8 cellular contexts compared by ENCODE assay signal in the genomic region with DNA sequence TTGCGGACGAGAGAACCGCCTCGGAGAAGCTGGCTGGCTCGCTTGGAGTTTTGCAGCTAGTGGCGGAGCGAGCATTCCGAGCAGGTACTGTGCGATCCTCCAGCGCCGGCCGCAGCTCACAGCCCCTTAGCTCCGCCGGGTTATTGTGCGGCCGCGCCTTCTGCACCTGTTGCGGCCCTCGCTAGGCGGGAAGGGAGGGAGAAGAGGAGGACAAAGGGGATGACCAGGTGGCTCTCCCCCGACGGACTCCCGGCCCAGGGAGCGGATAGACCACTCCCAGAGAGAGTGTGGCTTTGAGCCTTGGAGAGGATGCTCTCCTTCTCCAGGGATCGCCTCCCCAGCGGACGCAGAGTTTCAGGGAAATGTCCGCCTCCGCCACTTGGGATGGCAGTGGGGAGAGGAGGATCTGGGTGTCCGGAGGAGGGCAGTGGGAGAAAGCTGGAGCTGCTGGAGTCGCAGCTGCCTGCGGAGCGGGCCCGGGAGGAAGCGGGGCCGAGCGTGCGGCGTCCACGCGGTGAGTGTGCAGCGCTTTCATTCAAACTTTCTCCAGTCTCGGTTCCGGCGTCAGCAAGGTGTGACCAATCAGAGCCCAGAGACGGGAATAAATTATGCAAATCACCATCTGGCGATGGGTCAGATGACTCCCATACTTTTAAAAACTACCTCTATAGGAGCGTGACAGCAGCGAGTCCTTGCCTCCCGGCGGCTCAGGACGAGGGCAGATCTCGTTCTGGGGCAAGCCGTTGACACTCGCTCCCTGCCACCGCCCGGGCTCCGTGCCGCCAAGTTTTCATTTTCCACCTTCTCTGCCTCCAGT. TPM values are rescaled to one million over a fixed set of nuclear protein-coding genes. Genes with fewer than 3 reads are reported as not detected.
DNase-seq lines count a peak whose midpoint lies in the region; ATAC-seq and TF ChIP-seq lines count a peak whose summit lies in the region.

A gene (plus strand): TSS at position 681 of the 817 bp plus-strand sequence. CDS start 252 bp downstream, outside the sequence.

- DNase-seq in NCI-H510A treated with DMSO at 0.1 percent for 48 hours (lab: John Stamatoyannopoulos, UW) (peak; percentile 71), fibroblast of villous mesenchyme (ENCODE audit: low read depth) (peak; percentile 76), ureter (ENCODE audit: low spot score) (peak; percentile 50), MG63 (no peak)
- no peak for DNase-seq in activated T-cell treated with anti-CD3 and anti-CD28 coated beads, Interleukin-2, amount 50 U/mL, for 4 hours

- peak within 1 kb of the TSS; percentile 58 for H3K4me3 ChIP-seq in fibroblast of villous mesenchyme (ENCODE audit: low read depth, low read length)
- peak within 1 kb of the TSS; percentile 72 for H3K4me3 ChIP-seq in neuron (ENCODE audit: low read length)
- no peak within 1 kb of the TSS for H3K4me3 ChIP-seq in MG63

- H3K4me1 Mint-ChIP-seq in activated T-cell treated with anti-CD3 and anti-CD28 coated beads, Interleukin-2, amount 50 U/mL, for 4 hours (ENCODE audit: low read depth), result peaks cover 31% of the 10 kb centered on the region

- no peaks in the 10 kb centered on the region for H3K27me3 ChIP-seq in neuron (ENCODE audit: insufficient read depth, low read length)
- H3K27me3 ChIP-seq in MG63, result no peaks in the 10 kb centered on the region

- TF ChIP-seq CTCF in fibroblast of villous mesenchyme (IDR thresholded peaks at IDR 0.05; ENCODE audit: insufficient read depth, low read depth, low read length), result no peak

- H3K9me3 ChIP-seq in neuron (ENCODE audit: low read length), result no peaks in the 10 kb centered on the region
- H3K9me3 ChIP-seq in MG63, result no peaks in the 10 kb centered on the region

- ATAC-seq in GM18505 (IDR thresholded peaks at IDR 0.05; ENCODE audit: unreplicated experiment) (peak; percentile 74), HG03066 (IDR thresholded peaks at IDR 0.05; ENCODE audit: low read depth, unreplicated experiment) (peak; percentile 81)
- peak; percentile 70 to 76 for ATAC-seq in activated T-cell treated with anti-CD3 and anti-CD28 coated beads, Interleukin-2, amount 50 U/mL, for 4 hours

- no peaks in the 10 kb centered on the region for H3K9me3 Mint-ChIP-seq in activated T-cell treated with anti-CD3 and anti-CD28 coated beads, Interleukin-2, amount 50 U/mL, for 4 hours

- H3K36me3 ChIP-seq in neuron (ENCODE audit: insufficient read depth, low read length), result peaks cover 12% of the 10 kb centered on the region
- H3K36me3 ChIP-seq in MG63, result no peaks in the 10 kb centered on the region

- H3K4me1 ChIP-seq in neuron (ENCODE audit: insufficient read depth, low read length), result peaks cover 44% of the 10 kb centered on the region

- TF ChIP-seq POLR2A in GM18505 (IDR thresholded peaks at IDR 0.05; ENCODE audit: borderline replicate concordance, extremely low read depth, insufficient read depth, insufficient read length), result peak; percentile 61

- peak within 1 kb of the TSS; percentile 71 for H3K4me3 Mint-ChIP-seq in activated T-cell treated with anti-CD3 and anti-CD28 coated beads, Interleukin-2, amount 50 U/mL, for 4 hours

- H2AFZ ChIP-seq in neuron (ENCODE audit: low read depth, low read length), result peak within 1 kb of the TSS; percentile 45

- peaks cover 72% of the 10 kb centered on the region for H3K27me3 Mint-ChIP-seq in activated T-cell treated with anti-CD3 and anti-CD28 coated beads, Interleukin-2, amount 50 U/mL, for 4 hours (ENCODE audit: low read depth)

- H3K36me3 Mint-ChIP-seq in activated T-cell treated with anti-CD3 and anti-CD28 coated beads, Interleukin-2, amount 50 U/mL, for 4 hours (ENCODE audit: insufficient read depth), result no peaks in the 10 kb centered on the region

RNA-seq across cellular contexts. Expression of the gene that starts here (rescaled TPM):
- total RNA-seq in activated T-cell treated with anti-CD3 and anti-CD28 coated beads, Interleukin-2, amount 50 U/mL, for 4 hours, result under 1 TPM; 0.13 to 0.16 (median 0.15) TPM
- total RNA-seq in fibroblast of villous mesenchyme (0.86 and 1.3 TPM in 2 replicates), ureter (6.2 TPM)
- not detected in 2 replicates for total RNA-seq in MG63 (2014; rRNA removed; shearing (Covaris generic); ENCODE audit: low replicate concordance)

Comparison
In these comparisons a context has a peak if more than half of its experiments do, and no peak if none do; other contexts are left out.
1. Peak in ATAC-seq in activated T-cell treated with anti-CD3 and anti-CD28 coated beads, Interleukin-2, amount 50 U/mL, for 4 hours; RNA of the gene not detected or under 1 TPM.
2. DNase-seq: peak in NCI-H510A treated with DMSO at 0.1 percent for 48 hours (single experiment), fibroblast of villous mesenchyme (single experiment) and ureter (single experiment); none in activated T-cell treated with anti-CD3 and anti-CD28 coated beads, Interleukin-2, amount 50 U/mL, for 4 hours (single experiment) and MG63 (single experiment).
3. Peak in every context shown above with its lines, with median percentiles within 50 percentile points of each other: ATAC-seq.